ENCODE assay signal across 1 cellular context in the genomic region with DNA sequence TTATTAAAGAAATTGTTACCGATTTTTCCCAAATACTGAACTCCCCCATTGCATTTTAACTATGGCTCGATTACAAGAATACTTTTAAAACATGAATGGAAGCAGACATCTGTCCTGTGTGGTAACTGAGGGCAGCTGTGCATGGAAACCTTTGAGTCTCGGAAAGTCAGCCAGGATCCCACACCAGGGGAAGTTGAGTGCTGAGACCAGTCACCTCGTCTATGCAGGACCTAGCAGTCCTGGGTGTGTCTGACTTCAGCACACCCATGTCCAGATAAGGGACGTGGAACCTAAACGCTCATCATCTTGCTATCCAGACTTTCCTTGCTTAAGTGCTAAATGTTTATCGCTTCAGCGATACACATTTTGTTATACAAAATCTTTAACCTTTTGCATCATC.
TF ChIP-seq lines count a peak whose summit lies in the region.

No MANE protein-coding gene starts in this region.

TF ChIP-seq in HepG2, 621 proteins besides CTCF, POLR2A, EP300 and RAD21 (continued from another document):
- TF ChIP-seq, protein P1, sequence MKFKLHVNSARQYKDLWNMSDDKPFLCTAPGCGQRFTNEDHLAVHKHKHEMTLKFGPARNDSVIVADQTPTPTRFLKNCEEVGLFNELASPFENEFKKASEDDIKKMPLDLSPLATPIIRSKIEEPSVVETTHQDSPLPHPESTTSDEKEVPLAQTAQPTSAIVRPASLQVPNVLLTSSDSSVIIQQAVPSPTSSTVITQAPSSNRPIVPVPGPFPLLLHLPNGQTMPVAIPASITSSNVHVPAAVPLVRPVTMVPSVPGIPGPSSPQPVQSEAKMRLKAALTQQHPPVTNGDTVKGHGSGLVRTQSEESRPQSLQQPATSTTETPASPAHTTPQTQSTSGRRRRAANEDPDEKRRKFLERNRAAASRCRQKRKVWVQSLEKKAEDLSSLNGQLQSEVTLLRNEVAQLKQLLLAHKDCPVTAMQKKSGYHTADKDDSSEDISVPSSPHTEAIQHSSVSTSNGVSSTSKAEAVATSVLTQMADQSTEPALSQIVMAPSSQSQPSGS (CRISPR knock-in tag; IDR thresholded peaks at IDR 0.05), result no peak
- TF ChIP-seq ZNF160 (CRISPR knock-in tag; IDR thresholded peaks at IDR 0.05) (no peak), NRL (CRISPR knock-in tag; IDR thresholded peaks at IDR 0.05; ENCODE audit: borderline replicate concordance) (no peak), ZNF737 (CRISPR knock-in tag; IDR thresholded peaks at IDR 0.05; ENCODE audit: borderline replicate concordance) (no peak), ZBTB4 (CRISPR knock-in tag; IDR thresholded peaks at IDR 0.05; ENCODE audit: borderline replicate concordance) (no peak)
